ENCODE assay signal across 24 cellular contexts in the genomic region with DNA sequence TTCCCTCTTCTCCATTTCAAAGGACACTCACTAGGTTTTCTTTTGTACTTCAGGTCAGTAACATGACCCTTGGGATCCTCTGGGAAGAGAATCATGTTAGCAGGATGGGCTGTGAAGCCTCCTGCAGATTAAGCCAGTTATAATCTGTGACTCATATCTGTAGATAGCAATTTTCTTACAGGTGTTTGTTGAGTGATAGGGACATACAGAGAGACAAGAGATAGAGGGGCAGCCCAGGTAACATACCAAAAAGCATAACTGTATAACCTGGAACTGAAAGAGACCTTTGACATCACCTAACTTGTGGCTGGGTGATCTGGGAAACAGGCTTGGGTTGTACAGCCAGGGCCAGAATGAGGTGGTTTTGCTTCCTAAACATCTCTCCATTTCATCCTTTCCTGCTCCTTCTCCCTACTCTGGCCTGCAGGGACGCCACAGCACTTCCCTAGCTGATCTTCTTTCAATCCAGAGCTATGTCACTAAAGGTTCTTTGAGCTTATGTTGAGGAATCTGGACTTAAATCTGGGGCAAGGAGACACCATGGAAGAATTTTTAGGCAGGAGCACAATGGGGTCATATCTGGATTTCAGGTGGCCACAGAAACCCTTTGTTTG. TPM values are rescaled to one million over a fixed set of nuclear protein-coding genes. Genes with fewer than 3 reads are reported as not detected.
DNase-seq lines count a peak whose midpoint lies in the region; ATAC-seq, FAIRE-seq and TF ChIP-seq lines count a peak whose summit lies in the region.
"Had no signal": no experiment of that assay in that cellular context is flagged by ENCODE, and none has a peak within 500 bp of the region (broad histone marks: within the 10 kb centered on the region; RNA-seq: fewer than 3 reads in every experiment).

No MANE protein-coding gene starts in this region.

- H3K27me3 ChIP-seq in H9 (ENCODE audit: insufficient read depth, low read length) = no peaks in the 10 kb centered on the region; the same call in 1 of the 2 replicates
- H3K27me3 ChIP-seq in K562 (ENCODE audit: control insufficient read depth in 2 of 2, insufficient read depth in 2 of 2, low read length in 2 of 2) = no peaks in the 10 kb centered on the region
- no peaks in the 10 kb centered on the region for H3K27me3 ChIP-seq in mesendoderm (ENCODE audit: insufficient read depth, low read length, poor library complexity)
- H3K27me3 ChIP-seq in colonic mucosa = no peaks in the 10 kb centered on the region
- H3K27me3 ChIP-seq: BLaER1 treated with 17β-estradiol and CSF1 and Interleukin-3, amounts not matched to agents 10 nM and 100 nM had no signal

- no peak overlapping the region for H3T11ph ChIP-seq in H9 (ENCODE audit: low read length)

- no peaks in the 10 kb centered on the region for H4K20me1 ChIP-seq in H9 (ENCODE audit: control insufficient read depth, insufficient read depth, insufficient read length)
- H4K20me1 ChIP-seq in K562 (replicated peaks; ENCODE audit: control insufficient read depth, insufficient read depth, low read length) = no peaks in the 10 kb centered on the region
- H4K20me1 ChIP-seq: BLaER1 treated with 17β-estradiol and CSF1 and Interleukin-3, amounts not matched to agents 10 nM and 100 nM had no signal

- H3K56ac ChIP-seq in H9 (ENCODE audit: insufficient read length, low read depth, low read length) (no peak overlapping the region), mesendoderm (ENCODE audit: low read length) (no peak overlapping the region)

- H2BK15ac ChIP-seq in H9 (ENCODE audit: low read depth, low read length) (no peak overlapping the region), mesendoderm (replicated peaks; ENCODE audit: low read depth) (no peak overlapping the region)

- H3K36me3 Mint-ChIP-seq in H9 (ENCODE audit: insufficient read depth in 1 of 3, low read depth in 3 of 3) = no peaks in the 10 kb centered on the region
- H3K36me3 Mint-ChIP-seq: CD8-positive, alpha-beta T cell had no signal

- H3K9me3 ChIP-seq in A549 = no peaks in the 10 kb centered on the region
- no peaks in the 10 kb centered on the region for H3K9me3 ChIP-seq in H9 (ENCODE audit: control insufficient read depth, low read depth, low read length)
- no peaks in the 10 kb centered on the region for H3K9me3 ChIP-seq in K562 (replicated peaks; ENCODE audit: control insufficient read depth, insufficient read depth, low read depth, low read length)
- H3K9me3 ChIP-seq in colonic mucosa = no peaks in the 10 kb centered on the region
- H3K9me3 ChIP-seq: BLaER1 treated with 17β-estradiol and CSF1 and Interleukin-3, amounts not matched to agents 10 nM and 100 nM had no signal

- H3K79me1 ChIP-seq in H9 (ENCODE audit: insufficient read depth, low read depth, low read length, poor library complexity, severe bottlenecking) (no peaks in the 10 kb centered on the region), mesendoderm (ENCODE audit: low read length) (no peaks in the 10 kb centered on the region)

- no peak for TF ChIP-seq RAD21 in A549 (conservative IDR thresholded peaks at IDR 0.05 in 1 of 2, IDR thresholded peaks at IDR 0.05 in 1 of 2)
- no peak for TF ChIP-seq RAD21 in K562 (CRISPR knock-in tag; conservative IDR thresholded peaks at IDR 0.05 in 1 of 2, IDR thresholded peaks at IDR 0.05 in 1 of 2)

- H3K36me3 ChIP-seq in K562 (ENCODE audit: control insufficient read depth, insufficient read depth, low read length) (no peaks in the 10 kb centered on the region), mesendoderm (ENCODE audit: control insufficient read depth, insufficient read depth, low read length) (no peaks in the 10 kb centered on the region), colonic mucosa (no peaks in the 10 kb centered on the region)
- H3K36me3 ChIP-seq: BLaER1 treated with 17β-estradiol and CSF1 and Interleukin-3, amounts not matched to agents 10 nM and 100 nM had no signal

- no peak overlapping the region for H3K4me2 ChIP-seq in A549
- H3K4me2 ChIP-seq in H9 (ENCODE audit: insufficient read depth, insufficient read length, low read length) = no peak overlapping the region
- H3K4me2 ChIP-seq in K562 (ENCODE audit: insufficient read depth, low read length) = peak overlapping the region; percentile 21
- H3K4me2 ChIP-seq in mesendoderm (ENCODE audit: low read length) = no peak overlapping the region
- H3K4me2 ChIP-seq: BLaER1 treated with 17β-estradiol and CSF1 and Interleukin-3, amounts not matched to agents 10 nM and 100 nM had no signal

- H3K4me1 Mint-ChIP-seq in H9 = peaks cover 13 to 17% of the 10 kb centered on the region in 2 experiments
- H3K4me1 Mint-ChIP-seq: B cell had no signal

- BruUV-seq in K562 (replicated peaks; lab: Mats Ljungman, UMichigan) = no TSS peak

- H3K9me3 Mint-ChIP-seq in H9 = no peaks in the 10 kb centered on the region; a peak in 1 of 5 replicates
- H3K9me3 Mint-ChIP-seq: CD4-positive, alpha-beta T cell; CD8-positive, alpha-beta T cell had no signal

- H4K8ac ChIP-seq in H9 (replicated peaks; ENCODE audit: insufficient read length, low read depth, low read length) = no peak overlapping the region
- H4K8ac ChIP-seq in mesendoderm (ENCODE audit: low read depth, low read length) = no peak overlapping the region

- peaks cover 16% of the 10 kb centered on the region for H3K27me3 Mint-ChIP-seq in H9 (ENCODE audit: low read depth)

- H3K27ac ChIP-seq in A549 (no peak overlapping the region), H9 (ENCODE audit: insufficient read length, low read depth, low read length) (no peak overlapping the region), K562 (ENCODE audit: extremely low read depth, low read depth, low read length) (peak overlapping the region; percentile 4; the same call in 2 of the 3 replicates), mesendoderm (ENCODE audit: low read depth, low read length) (no peak overlapping the region), colonic mucosa (no peak overlapping the region)
- H3K27ac ChIP-seq: BLaER1 treated with 17β-estradiol and CSF1 and Interleukin-3, amounts not matched to agents 10 nM and 100 nM; C4-2B had no signal

- H3K23ac ChIP-seq in H9 (ENCODE audit: insufficient read length, low read depth, low read length) = no peak overlapping the region
- H3K23ac ChIP-seq in mesendoderm (ENCODE audit: low read length) = no peak overlapping the region

- no peak overlapping the region for H4K91ac ChIP-seq in H9 (ENCODE audit: insufficient read length, low read depth, low read length)

- WGBS in A549 (ENCODE audit: missing lambda C conversion rate) = 9% methylated on average over 1 of the region's 1 CpG
- no CpG with 5 or more reads among the region's 1 CpG for WGBS in H9 (ENCODE audit: extremely low coverage, insufficient read length, low lambda C conversion rate)
- WGBS in K562 (ENCODE audit: insufficient coverage, low coverage, missing lambda C conversion rate) = 14% methylated on average over 1 of the region's 1 CpG
- WGBS in mesendoderm (ENCODE audit: extremely low coverage, insufficient coverage, low lambda C conversion rate) = no CpG with 5 or more reads among the region's 1 CpG

- ATAC-seq in A549 (peak; percentile 34 to 38; a peak in 1 of 6 replicates), K562 (peak; percentile 71), HG02610 (IDR thresholded peaks at IDR 0.05; ENCODE audit: unreplicated experiment) (no peak)
- ATAC-seq: CD8-positive, alpha-beta T cell had no signal

- H3K4me3 Mint-ChIP-seq in H9 = no peak overlapping the region
- H3K4me3 Mint-ChIP-seq: B cell; CD4-positive, alpha-beta T cell; CD8-positive, alpha-beta T cell had no signal

- no peak overlapping the region for H3K4ac ChIP-seq in H9 (ENCODE audit: low read depth, low read length)
- no peak overlapping the region for H3K4ac ChIP-seq in mesendoderm (ENCODE audit: low read depth, low read length)

- TF ChIP-seq EP300 in A549 (IDR thresholded peaks at IDR 0.05) (no peak), K562 (IDR thresholded peaks at IDR 0.05; ENCODE audit: low read length) (peak; percentile 85)

- H2BK20ac ChIP-seq in H9 (ENCODE audit: low read depth, low read length, poor library complexity, severe bottlenecking) = no peak overlapping the region

- H3K27ac Mint-ChIP-seq in H9 = no peak overlapping the region
- H3K27ac Mint-ChIP-seq: B cell; CD4-positive, alpha-beta T cell; CD8-positive, alpha-beta T cell had no signal

- no peak overlapping the region for H3K9ac ChIP-seq in H9 (ENCODE audit: extremely low read depth, insufficient read length, low read length)
- no peak overlapping the region; a peak in 1 of 4 replicates for H3K9ac ChIP-seq in K562 (ENCODE audit: insufficient read depth in 1 of 2, low read depth in 2 of 2, low read length in 2 of 2)
- no peak overlapping the region for H3K9ac ChIP-seq in mesendoderm (ENCODE audit: low read length)
- H3K9ac ChIP-seq in colonic mucosa (ENCODE audit: low read depth in 2 of 2, low read length in 2 of 2) = no peak overlapping the region
- H3K9ac ChIP-seq: BLaER1 treated with 17β-estradiol and CSF1 and Interleukin-3, amounts not matched to agents 10 nM and 100 nM had no signal

- H3K79me2 ChIP-seq in H9 (ENCODE audit: insufficient read depth, low read length) (no peaks in the 10 kb centered on the region), K562 (ENCODE audit: control insufficient read depth, insufficient read depth, low read length) (no peaks in the 10 kb centered on the region), mesendoderm (ENCODE audit: control insufficient read depth, insufficient read depth, low read length) (no peaks in the 10 kb centered on the region)

- H3K4me3 ChIP-seq in A549 = no peak overlapping the region
- no peak overlapping the region for H3K4me3 ChIP-seq in K562
- H3K4me3 ChIP-seq in mesendoderm (ENCODE audit: low read length) = no peak overlapping the region
- H3K4me3 ChIP-seq in colonic mucosa = no peak overlapping the region
- H3K4me3 ChIP-seq: BLaER1 treated with 17β-estradiol and CSF1 and Interleukin-3, amounts not matched to agents 10 nM and 100 nM had no signal

- FAIRE-seq in A549 (lab: Jason Lieb, UNC) (no peak), K562 (lab: Jason Lieb, UNC) (peak; percentile 6), HTR-8/SVneo (lab: Jason Lieb, UNC) (no peak)
- FAIRE-seq: A204.1, D721Med, GM12891, GM19239 had no signal

- DNase-seq in A549 (ENCODE audit: low read depth in 1 of 2, low spot score in 1 of 2) (no peak), H9 (no peak), K562 (ENCODE audit: extremely low read depth in 1 of 4, low spot score in 3 of 4) (peak in 3 of 4 experiments; percentile 39 to 63 (median 54)), mesendoderm (peak; percentile 50), HTR-8/SVneo (ENCODE audit: insufficient read length, low spot score) (no peak), colonic mucosa (no peak), NCI-H446 (lab: John Stamatoyannopoulos, UW) (no peak)
- DNase-seq: 8988T; AML-193; Caco-2; Calu3; CD4-positive, alpha-beta T cell; CD8-positive, alpha-beta T cell; DND-41; EL; GDM1 had no signal

- in situ Hi-C loops in K562 (cut with MboI) = no loop called here

- H2BK120ac ChIP-seq in H9 (ENCODE audit: low read depth, low read length, poor library complexity, severe bottlenecking) (no peak overlapping the region), mesendoderm (ENCODE audit: low read depth, low read length) (no peak overlapping the region)

- H3K14ac ChIP-seq in H9 (ENCODE audit: insufficient read depth, low read length) = no peak overlapping the region

- intact Hi-C loops in K562 (cut with micrococcal nuclease) (no loop called here), colonic mucosa (cut with DNase I) (no loop called here)

- no peak overlapping the region for H2AK5ac ChIP-seq in H9 (ENCODE audit: insufficient read length, low read length)
- no peak overlapping the region for H2AK5ac ChIP-seq in mesendoderm (ENCODE audit: low read length)

- H2BK12ac ChIP-seq in H9 (ENCODE audit: insufficient read length, low read depth, low read length) = no peak overlapping the region

- H3K23me2 ChIP-seq in H9 (ENCODE audit: insufficient read length, low read depth, low read length, poor library complexity, severe bottlenecking) = no peaks in the 10 kb centered on the region

- H3K18ac ChIP-seq in H9 (ENCODE audit: insufficient read length, low read depth, low read length) = no peak overlapping the region
- no peak overlapping the region for H3K18ac ChIP-seq in mesendoderm (ENCODE audit: low read length)

- no peaks in the 10 kb centered on the region for H3K4me1 ChIP-seq in A549
- peaks cover 1% of the 10 kb centered on the region; the same call in 1 of the 2 replicates for H3K4me1 ChIP-seq in H9 (ENCODE audit: insufficient read depth, low read length)
- peaks cover 0 to 17% of the 10 kb centered on the region in 2 experiments; a peak in 2 of 5 replicates for H3K4me1 ChIP-seq in K562 (replicated peaks in 1 of 2; ENCODE audit: control insufficient read depth in 2 of 2, insufficient read depth in 2 of 2, low read length in 2 of 2)
- H3K4me1 ChIP-seq in mesendoderm (ENCODE audit: control insufficient read depth, low read depth, low read length) = no peaks in the 10 kb centered on the region
- H3K4me1 ChIP-seq in colonic mucosa = no peaks in the 10 kb centered on the region
- H3K4me1 ChIP-seq: BLaER1 treated with 17β-estradiol and CSF1 and Interleukin-3, amounts not matched to agents 10 nM and 100 nM had no signal

- H4K5ac ChIP-seq in H9 (ENCODE audit: insufficient read length, low read depth, low read length) (no peak overlapping the region), mesendoderm (ENCODE audit: low read length) (no peak overlapping the region)

- H2BK5ac ChIP-seq in H9 (ENCODE audit: insufficient read length, low read length) (no peak overlapping the region), mesendoderm (ENCODE audit: low read length) (no peak overlapping the region)

- H2AFZ ChIP-seq in H9 (ENCODE audit: low read length) (no peak overlapping the region), K562 (ENCODE audit: low read depth, low read length) (peak overlapping the region; percentile 67)

- TF ChIP-seq POLR2A in A549 (IDR thresholded peaks at IDR 0.05; ENCODE audit: low read length) = no peak
- TF ChIP-seq POLR2A in K562 (conservative IDR thresholded peaks at IDR 0.05) = no peak

- CTCF ChIA-PET in A549 (lab: Yijun Ruan, JAX) (no interaction called here), K562 (lab: Yijun Ruan, JAX; ENCODE audit: low intra/inter-chr PET ratio) (no interaction called here)

- POLR2A ChIA-PET in A549 (lab: Yijun Ruan, JAX) = no interaction called here
- POLR2A ChIA-PET in K562 (lab: Yijun Ruan, JAX) = interaction anchor here (1.6 to 1.8 kb wide), 2 partner anchors 13 to 21 kb away, joined by 3 to 6 read pairs; partner anchors contain the start of gene PPARGC1B

- TF ChIP-seq CTCF in A549 (IDR thresholded peaks at IDR 0.05) (no peak), H9 (conservative IDR thresholded peaks at IDR 0.05) (peak; percentile 19; the same call in 1 of the 3 replicates), K562 (IDR thresholded peaks at IDR 0.05 in 2 of 3, conservative IDR thresholded peaks at IDR 0.05 in 1 of 3; ENCODE audit: insufficient read depth in 2 of 3, low read depth in 1 of 3, low read length in 3 of 3) (peak in 1 of 3 experiments; percentile 24; a peak in 2 of 6 replicates), colonic mucosa (IDR thresholded peaks at IDR 0.05) (no peak)

- H3K9me1 ChIP-seq in K562 (ENCODE audit: control insufficient read depth, insufficient read depth, low read length) = no peaks in the 10 kb centered on the region

RNA-seq across cellular contexts. Expression of gene PPARGC1B, which starts 21.0 kb away (rescaled TPM):
- polyA plus RNA-seq in A549 (2011; rRNA removed) = 1.0 and 1.1 TPM in 2 replicates
- 1.3 and 1.6 TPM in 2 replicates for polyA plus RNA-seq in A549 (2012; cell fraction: cytosol; rRNA removed)
- 3.8 and 4.1 TPM in 2 replicates for polyA plus RNA-seq in A549 (2012; cell fraction: nucleus; rRNA removed)
- 1.5 to 1.7 TPM (median 1.7 TPM) in 3 replicates for polyA plus RNA-seq in A549 (2017; fragmentation: RNase III; extraction: RNeasy Plus Mini Kit Qiagen cat#74134 plus additional on column Dnase treatment)
- polyA minus RNA-seq in A549 (2011; rRNA and poly(A)+ RNA removed) = 2.4 and 4.5 TPM in 2 replicates
- total RNA-seq in H9 (2021) = 17.1 and 17.7 TPM in 2 replicates
- total RNA-seq in K562 (2011; cell fraction: chromatin; rRNA removed; ENCODE audit: low replicate concordance) = 34.1 and 39.8 TPM in 2 replicates
- 20.5 and 21.1 TPM in 2 replicates for total RNA-seq in K562 (2011; cell fraction: nucleolus; rRNA removed)
- total RNA-seq in K562 (2011; cell fraction: nucleoplasm; rRNA removed) = 24.4 and 30.4 TPM in 2 replicates
- 8.6 and 10.9 TPM in 2 replicates for total RNA-seq in K562 (2014; rRNA removed)
- total RNA-seq in K562 (2014; rRNA removed; fragmentation: Illumina TruSeq; extraction: Trizol) = 7.1 TPM in 2 replicates
- total RNA-seq in K562 (2015; rRNA removed; fragmentation: Illumina TruSeq; extraction: Trizol) = 7.3 and 8.1 TPM in 2 replicates
- 23.3 and 29.0 TPM in 2 replicates for total RNA-seq in K562 (2021)
- 2.8 and 3.0 TPM in 2 replicates for polyA plus RNA-seq in K562 (2011; rRNA removed)
- polyA plus RNA-seq in K562 (2011; cell fraction: cytosol; rRNA removed) = 2.2 and 2.6 TPM in 2 replicates
- polyA plus RNA-seq in K562 (2011; cell fraction: nucleus; rRNA removed) = 13.0 and 17.4 TPM in 2 replicates
- polyA plus RNA-seq in K562 (2012) = 6.4 and 8.1 TPM in 2 replicates
- 11.6 and 11.7 TPM in 2 replicates for polyA plus RNA-seq in K562 (2014; fragmentation: Illumina TruSeq; extraction: Trizol)
- 1 to 10 TPM; 2.5 to 6.3 TPM for polyA plus RNA-seq in K562 (2014; fragmentation: Nextera tagmentation; extraction: Ambion mirVana)
- polyA plus RNA-seq in K562 (2014; rRNA removed) = 8.7 and 8.8 TPM in 2 replicates
- polyA minus RNA-seq in K562 (2011; rRNA and poly(A)+ RNA removed) = 7.3 and 7.7 TPM in 2 replicates
- polyA minus RNA-seq in K562 (2011; cell fraction: cytosol; rRNA and poly(A)+ RNA removed) = 8.8 and 11.6 TPM in 2 replicates
- 9.4 and 10.8 TPM in 2 replicates for polyA minus RNA-seq in K562 (2011; cell fraction: nucleus; rRNA and poly(A)+ RNA removed)
- polyA plus RNA-seq in mesendoderm (2013, experiment 1 of 2) = 2.4 TPM
- polyA plus RNA-seq in mesendoderm (2013, experiment 2 of 2) = 2.6 TPM
- total RNA-seq in colonic mucosa = 10 to 100 TPM; 13.9 to 41.8 TPM

Comparison
In these comparisons a context has a peak if more than half of its experiments do, and no peak if none do; other contexts are left out.
1. DNase-seq: peak in K562 (3 of 4) and mesendoderm (single experiment); none in A549 (0 of 2), H9 (single experiment), HTR-8/SVneo (single experiment), colonic mucosa (single experiment) and NCI-H446 (0 of 2).
2. Of the 35 proteins assayed by ChIP-seq in both K562 and A549: peak only in K562: EP300 and ESRRA; only in A549: none; in both: none; in neither: 32; mixed calls (peak in some experiments, not most) for 1.